Comparison of ENCODE assay signal across 17 cellular contexts in the genomic region with DNA sequence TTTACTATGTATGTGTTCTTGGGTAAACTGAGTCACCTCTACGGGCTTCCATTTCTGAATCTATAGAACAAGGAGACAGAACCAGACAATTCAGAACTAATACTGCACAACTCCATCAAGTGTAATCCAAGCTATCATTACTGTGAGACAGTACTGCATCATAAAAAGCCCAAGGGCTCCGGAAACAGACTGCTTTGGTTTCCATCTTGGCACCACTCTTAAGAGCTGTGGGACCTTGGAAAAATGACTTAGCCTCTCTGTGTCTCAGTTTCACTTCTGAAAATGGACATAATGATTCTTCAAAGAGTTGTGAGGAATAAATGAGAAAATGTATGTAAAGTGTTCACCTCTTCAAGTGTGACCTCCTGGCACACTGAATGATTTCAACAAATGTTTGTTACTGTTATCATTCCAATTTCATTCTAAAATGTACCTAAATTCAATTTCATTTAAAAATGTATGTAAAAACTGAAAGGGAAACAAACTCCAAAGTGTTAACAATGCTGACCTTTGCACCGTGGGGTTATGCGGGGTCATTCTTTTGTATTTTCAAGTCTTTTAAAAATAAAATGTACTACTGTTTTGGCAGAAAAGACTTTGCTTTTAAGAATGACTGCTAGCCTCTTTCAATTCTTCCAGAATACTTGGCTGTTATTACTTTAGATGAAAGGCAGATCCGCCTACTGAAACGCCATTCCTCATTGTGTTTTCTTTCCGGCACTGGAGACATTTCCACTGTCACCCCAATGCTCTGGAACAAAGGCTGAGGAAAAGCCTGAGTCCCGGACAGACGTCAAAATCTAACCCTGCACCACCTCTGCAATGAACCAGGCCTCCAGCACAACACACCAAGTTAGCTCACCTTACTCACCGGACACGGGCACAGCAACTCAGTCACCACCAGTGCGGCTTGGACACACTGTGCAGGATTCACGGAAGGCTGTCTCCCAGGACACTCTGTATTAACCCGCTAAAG.
DNase-seq lines count a peak whose midpoint lies in the region; ATAC-seq and TF ChIP-seq lines count a peak whose summit lies in the region.
"Had no signal": no experiment of that assay in that cellular context is flagged by ENCODE, and none has a peak within 500 bp of the region (broad histone marks: within the 10 kb centered on the region; RNA-seq: fewer than 3 reads in every experiment).

No MANE protein-coding gene starts in this region.

- H3K9me3 Mint-ChIP-seq in endodermal cell: no peaks in the 10 kb centered on the region
- H3K9me3 Mint-ChIP-seq: stimulated activated effector memory CD8-positive, alpha-beta T cell treated with anti-CD3 and anti-CD28 coated beads, Interleukin-12 subunit alpha, Interleukin-12 subunit beta, amount 100 ng/mL, for 72 hours had no signal

- no peaks in the 10 kb centered on the region for H3K36me3 ChIP-seq in endodermal cell (ENCODE audit: control insufficient read depth, insufficient read depth, low read length)

- no peaks in the 10 kb centered on the region for H3K27me3 Mint-ChIP-seq in endodermal cell (ENCODE audit: insufficient read depth)

- peaks cover 11% of the 10 kb centered on the region for H3K4me1 ChIP-seq in endodermal cell (ENCODE audit: control insufficient read depth, insufficient read depth, low read length)

- no peaks in the 10 kb centered on the region for H3K36me3 Mint-ChIP-seq in endodermal cell (ENCODE audit: low read depth)
- H3K36me3 Mint-ChIP-seq: stimulated activated effector memory CD8-positive, alpha-beta T cell treated with anti-CD3 and anti-CD28 coated beads, Interleukin-12 subunit alpha, Interleukin-12 subunit beta, amount 100 ng/mL, for 72 hours had no signal

- TF ChIP-seq CTCF in 22Rv1 (IDR thresholded peaks at IDR 0.05) (no peak), endodermal cell (conservative IDR thresholded peaks at IDR 0.05) (no peak)

- DNase-seq in endodermal cell (no peak), lung microvascular endothelial cell (ENCODE audit: low read depth in 2 of 2) (peak; percentile 45 to 93), pulmonary artery endothelial cell (ENCODE audit: low read depth, low spot score) (peak; percentile 65), NCI-H82 (lab: John Stamatoyannopoulos, UW) (no peak)
- DNase-seq: effector CD8-positive, alpha-beta T cell; NCI-H1105; NCI-H226; SK-N-SH; stimulated activated CD4-positive, alpha-beta T cell treated with anti-CD3 and anti-CD28 coated beads, Interleukin-4, amount 100 ng/mL, for 4 hours had no signal

- H3K4me3 ChIP-seq in endodermal cell (ENCODE audit: low read length): no peak overlapping the region
- H3K4me3 ChIP-seq: GM23248, K562 had no signal

- H3K4me3 Mint-ChIP-seq in endodermal cell: no peak overlapping the region
- H3K4me3 Mint-ChIP-seq: brain; stimulated activated effector memory CD8-positive, alpha-beta T cell treated with anti-CD3 and anti-CD28 coated beads, Interleukin-12 subunit alpha, Interleukin-12 subunit beta, amount 100 ng/mL, for 72 hours had no signal

- no peaks in the 10 kb centered on the region for H3K9me3 ChIP-seq in endodermal cell (ENCODE audit: control insufficient read depth, low read length)
- H3K9me3 ChIP-seq: SK-N-SH had no signal

- no peak overlapping the region for H3K9ac ChIP-seq in endodermal cell (ENCODE audit: extremely low read depth, low read length, poor library complexity, severe bottlenecking)
- H3K9ac ChIP-seq: GM23248, SK-N-SH had no signal

- H3K27ac Mint-ChIP-seq in endodermal cell: no peak overlapping the region
- H3K27ac Mint-ChIP-seq: stimulated activated effector memory CD8-positive, alpha-beta T cell treated with anti-CD3 and anti-CD28 coated beads, Interleukin-12 subunit alpha, Interleukin-12 subunit beta, amount 100 ng/mL, for 72 hours had no signal

- H3K27ac ChIP-seq in 22Rv1 (0 out of 2 replicates have a peak overlapping the region, but pooled peaks have one; percentile 17), endodermal cell (ENCODE audit: low read depth, low read length) (peak overlapping the region; percentile 25)
- H3K27ac ChIP-seq: GM23248 had no signal

- peaks cover 17% of the 10 kb centered on the region for H3K4me1 Mint-ChIP-seq in endodermal cell
- H3K4me1 Mint-ChIP-seq: stimulated activated effector memory CD8-positive, alpha-beta T cell treated with anti-CD3 and anti-CD28 coated beads, Interleukin-12 subunit alpha, Interleukin-12 subunit beta, amount 100 ng/mL, for 72 hours had no signal

- WGBS in endodermal cell (ENCODE audit: insufficient coverage in 1 of 2, insufficient read length in 1 of 2), 2 experiments: 76 to 93% methylated on average over 5 to 14 of the region's 14 CpGs

- no peak for ATAC-seq in GM18873 (IDR thresholded peaks at IDR 0.05; ENCODE audit: low FRiP score, unreplicated experiment)
- ATAC-seq in GM21576 (IDR thresholded peaks at IDR 0.05; ENCODE audit: unreplicated experiment): no peak
- ATAC-seq in GM21619 (IDR thresholded peaks at IDR 0.05; ENCODE audit: unreplicated experiment): no peak
- ATAC-seq: K562; stimulated activated effector memory CD8-positive, alpha-beta T cell treated with anti-CD3 and anti-CD28 coated beads, Interleukin-12 subunit alpha, Interleukin-12 subunit beta, amount 100 ng/mL, for 72 hours had no signal

- no peaks in the 10 kb centered on the region for H3K27me3 ChIP-seq in endodermal cell (ENCODE audit: control insufficient read depth, insufficient read depth, low read length, poor library complexity, severe bottlenecking)

Comparison
In these comparisons a context has a peak if more than half of its experiments do, and no peak if none do; other contexts are left out.
1. DNase-seq: peak in lung microvascular endothelial cell (2 of 2) and pulmonary artery endothelial cell (single experiment); none in endodermal cell (single experiment) and NCI-H82 (single experiment).